In genomic region chr14:101738921-101739320, GRCh38 we compare ENCODE assay signal across 21 cellular contexts.
"Had no signal": no experiment of that assay in that cellular context is flagged by ENCODE, and none has a peak within 500 bp of the region (broad histone marks: within the 10 kb centered on the region; RNA-seq: fewer than 3 reads in every experiment).

No MANE protein-coding gene starts in this region.

- H3K9ac ChIP-seq: parathyroid adenoma had no signal

- H3K79me2 ChIP-seq: parathyroid adenoma had no signal

- H3K4me1 Mint-ChIP-seq: memory B cell had no signal

- H3K27me3 Mint-ChIP-seq: stimulated activated naive CD8-positive, alpha-beta T cell treated with anti-CD3 and anti-CD28 coated beads, Interleukin-15, amount 100 ng/mL, for 72 hours had no signal

- H3K4me3 ChIP-seq: gastrocnemius medialis, lung, smooth muscle cell, tibial artery had no signal

- H3K4me3 Mint-ChIP-seq: memory B cell; stimulated activated naive CD8-positive, alpha-beta T cell treated with anti-CD3 and anti-CD28 coated beads, Interleukin-15, amount 100 ng/mL, for 72 hours; type B pancreatic cell had no signal

- DNase-seq: cortex of kidney; effector CD4-positive, alpha-beta T cell; foreskin fibroblast; gastrocnemius medialis; kidney; natural killer cell; stimulated activated CD4-positive, alpha-beta T cell treated with anti-CD3 and anti-CD28 coated beads, Interleukin-12 subunit alpha, Interleukin-12 subunit beta, amount 100 ng/mL, for 4 hours; stimulated activated CD4-positive, alpha-beta T cell treated with anti-CD3 and anti-CD28 coated beads, Interleukin-1b, Interleukin-23, amount 100 ng/mL, for 48 hours; stimulated activated CD4-positive, alpha-beta T cell treated with anti-CD3 and anti-CD28 coated beads, Interleukin-4, amount 100 ng/mL, for 1 hour; stimulated activated CD8-positive, alpha-beta memory T cell treated with anti-CD3 and anti-CD28 coated beads, Interleukin-4, amount 100 ng/mL, for 48 hours; stimulated activated naive CD4-positive, alpha-beta T cell; stimulated activated naive CD8-positive, alpha-beta T cell treated with anti-CD3 and anti-CD28 coated beads, Interleukin-15, amount 100 ng/mL, for 72 hours; tibial artery had no signal

- H3K27ac Mint-ChIP-seq: memory B cell; progenitor cell of endocrine pancreas; stimulated activated naive CD8-positive, alpha-beta T cell treated with anti-CD3 and anti-CD28 coated beads, Interleukin-15, amount 100 ng/mL, for 72 hours; type B pancreatic cell had no signal

- H3K9me3 ChIP-seq: gastrocnemius medialis had no signal

- H3K4me1 ChIP-seq: gastrocnemius medialis, parathyroid adenoma, tibial artery had no signal

- ATAC-seq: gastrocnemius medialis; left lobe of liver; sciatic nerve; stimulated activated naive CD8-positive, alpha-beta T cell treated with anti-CD3 and anti-CD28 coated beads, Interleukin-15, amount 100 ng/mL, for 72 hours had no signal

- H3K4me2 ChIP-seq: smooth muscle cell had no signal

- H3K27ac ChIP-seq: gastrocnemius medialis, parathyroid adenoma, tibial artery had no signal

- H3K36me3 ChIP-seq: gastrocnemius medialis, tibial artery had no signal

- H3K36me3 Mint-ChIP-seq: type B pancreatic cell had no signal

- FAIRE-seq: kidney had no signal

- H2AFZ ChIP-seq: parathyroid adenoma had no signal
